24 cellular contexts compared by ENCODE assay signal in the genomic region with DNA sequence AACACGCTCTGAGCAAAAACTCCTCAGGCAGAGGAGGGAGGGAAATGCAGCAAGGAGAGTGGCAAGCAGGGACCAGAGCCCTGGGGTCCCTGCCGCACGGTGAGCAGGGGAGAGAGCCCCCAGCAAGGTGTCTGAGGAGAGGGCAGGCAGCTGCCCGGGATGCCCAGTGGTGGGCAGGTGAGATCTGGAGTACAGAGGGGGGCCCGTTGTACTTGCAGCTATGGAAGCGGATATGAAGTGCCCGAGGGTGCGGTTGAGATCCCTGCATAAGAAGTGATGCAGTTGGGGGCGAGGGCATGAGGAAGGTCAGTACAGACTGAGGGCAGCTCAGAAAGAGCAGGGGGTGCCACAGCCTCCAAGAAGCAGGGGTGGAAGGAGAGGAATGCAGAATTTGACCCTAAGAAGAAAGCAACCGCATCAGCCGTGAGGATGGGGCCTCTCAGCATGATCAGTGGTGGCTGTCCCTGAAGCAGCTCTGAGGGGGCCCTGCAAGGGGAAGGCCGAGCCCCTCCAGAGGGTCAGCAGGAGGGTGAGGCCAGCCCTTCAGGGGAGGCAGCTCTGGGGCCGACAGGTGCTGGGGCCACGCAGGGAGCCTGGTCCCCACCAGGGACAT.
"Had no signal": no experiment of that assay in that cellular context is flagged by ENCODE, and none has a peak within 500 bp of the region (broad histone marks: within the 10 kb centered on the region; RNA-seq: fewer than 3 reads in every experiment).

No MANE protein-coding gene starts in this region.

- H3K4me1 ChIP-seq: adrenal gland, breast epithelium, esophagus muscularis mucosa, tibial artery had no signal

- H3K4me3 ChIP-seq: adrenal gland, breast epithelium, esophagus muscularis mucosa, mucosa of descending colon, ovary, smooth muscle cell, tibial artery had no signal

- ATAC-seq: left cardiac atrium, mucosa of descending colon, sciatic nerve, SK-N-SH treated with all-trans-retinoic acid at 6 μM for 48 hours had no signal

- H3K27me3 Mint-ChIP-seq: activated CD4-positive, alpha-beta T cell treated with anti-CD3 and anti-CD28 coated beads, Interleukin-2, amount 10 ng/mL, durations not matched to agents 24 days and 14 days; activated naive CD4-positive, alpha-beta T cell treated with anti-CD3 and anti-CD28 coated beads, Interleukin-2, amount 50 U/mL, for 24 hours; naive B cell; T-cell had no signal

- H3K27ac Mint-ChIP-seq: activated CD4-positive, alpha-beta T cell treated with anti-CD3 and anti-CD28 coated beads, Interleukin-2, amount 10 ng/mL, durations not matched to agents 24 days and 14 days had no signal

- H3K27me3 ChIP-seq: adrenal gland, breast epithelium, ovary, tibial artery had no signal

- DNase-seq: activated CD4-positive, alpha-beta T cell treated with anti-CD3 and anti-CD28 coated beads, Interleukin-2, amount 10 ng/mL, durations not matched to agents 24 days and 14 days; activated CD4-positive, CD25-positive, alpha-beta regulatory T cell; activated effector memory CD4-positive, alpha-beta T cell treated with Interleukin-2 at 50 U/mL for 16 hours; activated T-cell treated with anti-CD3 and anti-CD28 coated beads, Interleukin-2, amount 50 U/mL, for 1 hour; cerebellar nuclear complex; cortex of kidney; left cardiac atrium; mesenchymal stem cell; mucosa of descending colon; naive B cell; stimulated activated CD4-positive, alpha-beta T cell treated with anti-CD3 and anti-CD28 coated beads, Interleukin-4, amount 100 ng/mL, for 1 hour; stimulated activated naive CD4-positive, alpha-beta T cell; T1000 had no signal

- H3K4me3 Mint-ChIP-seq: activated CD4-positive, alpha-beta T cell treated with anti-CD3 and anti-CD28 coated beads, Interleukin-2, amount 10 ng/mL, durations not matched to agents 24 days and 14 days; activated naive CD4-positive, alpha-beta T cell treated with anti-CD3 and anti-CD28 coated beads, Interleukin-2, amount 50 U/mL, for 24 hours; naive B cell; neural crest cell; T-cell had no signal

- H3K36me3 ChIP-seq: breast epithelium, ovary had no signal

- H3K27ac ChIP-seq: adrenal gland, breast epithelium, esophagus muscularis mucosa, ovary, tibial artery had no signal

- H3K9me3 Mint-ChIP-seq: activated CD4-positive, alpha-beta T cell treated with anti-CD3 and anti-CD28 coated beads, Interleukin-2, amount 10 ng/mL, durations not matched to agents 24 days and 14 days; activated naive CD4-positive, alpha-beta T cell treated with anti-CD3 and anti-CD28 coated beads, Interleukin-2, amount 50 U/mL, for 24 hours; naive B cell; neural crest cell; T-cell had no signal

- H3K9me3 ChIP-seq: adrenal gland, breast epithelium, esophagus muscularis mucosa, mucosa of descending colon, ovary, tibial artery had no signal

- H3K4me1 Mint-ChIP-seq: activated CD4-positive, alpha-beta T cell treated with anti-CD3 and anti-CD28 coated beads, Interleukin-2, amount 10 ng/mL, durations not matched to agents 24 days and 14 days; activated naive CD4-positive, alpha-beta T cell treated with anti-CD3 and anti-CD28 coated beads, Interleukin-2, amount 50 U/mL, for 24 hours; neural crest cell had no signal

- H3K4me2 ChIP-seq: smooth muscle cell had no signal
